Comparison of ENCODE assay signal across 27 cellular contexts in genomic region chr22:25144522-25144921, GRCh38. TPM values are rescaled to one million over a fixed set of nuclear protein-coding genes. Genes with fewer than 3 reads are reported as not detected.
"Had no signal": no experiment of that assay in that cellular context is flagged by ENCODE, and none has a peak within 500 bp of the region (broad histone marks: within the 10 kb centered on the region; RNA-seq: fewer than 3 reads in every experiment).

No MANE protein-coding gene starts in this region.

- H3K9me3 ChIP-seq: esophagus muscularis mucosa, right atrium auricular region, spleen, testis, uterus had no signal

- H3K4me1 ChIP-seq: uterus had no signal

- ATAC-seq: left cardiac atrium had no signal

- H3K27ac ChIP-seq: brain microvascular endothelial cell, esophagus muscularis mucosa, hepatocyte, neural progenitor cell, right atrium auricular region, spleen, testis, uterus, VCaP had no signal

- DNase-seq: activated CD4-positive, alpha-beta T cell treated with anti-CD3 and anti-CD28 coated beads for 4 hours; activated CD4-positive, alpha-beta T cell treated with anti-CD3 and anti-CD28 coated beads, Interleukin-2, amount 50 U/mL, for 4 hours; activated CD8-positive, alpha-beta memory T cell treated with anti-CD3 and anti-CD28 coated beads for 24 hours; activated gamma-delta T cell; activated naive CD4-positive, alpha-beta T cell treated with anti-CD3 and anti-CD28 coated beads, Interleukin-2, amount 10 ng/mL, durations not matched to agents 7 days and 5 days; activated naive CD8-positive, alpha-beta T cell treated with anti-CD3 and anti-CD28 coated beads, Interleukin-2, amount 10 ng/mL, durations not matched to agents 7 days and 5 days; brain microvascular endothelial cell; caudate nucleus; islet precursor cell; left cardiac atrium; mesenchymal stem cell; natural killer cell; occipital lobe; spleen; stimulated activated naive CD4-positive, alpha-beta T cell treated with Interleukin-2 at 50 U/mL for 16 hours; T-helper 9 cell; testis; trophoblast cell; uterus had no signal

- H3K27me3 ChIP-seq: brain microvascular endothelial cell, esophagus muscularis mucosa, hepatocyte, neural progenitor cell, right atrium auricular region, spleen, testis, uterus had no signal

- H3K4me3 ChIP-seq: esophagus muscularis mucosa, hepatocyte, neural progenitor cell, right atrium auricular region, spleen, testis, uterus had no signal

- H3K36me3 ChIP-seq: brain microvascular endothelial cell, esophagus muscularis mucosa, neural progenitor cell, right atrium auricular region, spleen, uterus had no signal

RNA-seq across cellular contexts. Expression of gene CRYBB3, which starts 55.1 kb away (rescaled TPM):
- total RNA-seq: esophagus muscularis mucosa, frontal cortex, hepatocyte, left cardiac atrium, liver, occipital lobe, pulmonary artery endothelial cell, right atrium auricular region, spleen, uterus had no signal
